12 cellular contexts compared by ENCODE assay signal in the genomic region with DNA sequence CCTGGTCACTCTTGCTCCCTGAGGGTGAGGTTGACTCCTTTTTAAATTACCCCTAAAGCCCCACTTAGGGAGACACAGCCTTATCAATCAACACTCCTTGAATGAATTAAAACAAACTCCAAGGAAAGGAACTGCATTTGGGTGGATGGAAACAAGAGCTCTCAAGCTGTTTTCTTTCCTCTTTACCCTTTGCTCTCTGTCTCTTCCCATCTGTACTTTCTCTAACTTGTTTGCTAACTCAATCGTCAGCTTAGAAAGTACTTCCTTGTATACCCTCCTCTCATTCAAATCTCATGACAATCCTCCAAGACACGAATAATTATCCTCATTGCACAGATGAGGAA. TPM values are rescaled to one million over a fixed set of nuclear protein-coding genes. Genes with fewer than 3 reads are reported as not detected.
A peak's percentile ranks its signal among the peaks of the same experiment; 100 is the strongest.
DNase-seq lines count a peak whose midpoint lies in the region; ATAC-seq and TF ChIP-seq lines count a peak whose summit lies in the region.
"Had no signal": no experiment of that assay in that cellular context is flagged by ENCODE, and none has a peak within 500 bp of the region (broad histone marks: within the 10 kb centered on the region; RNA-seq: fewer than 3 reads in every experiment).

No MANE protein-coding gene starts in this region.

- peaks cover 2% of the 10 kb centered on the region for H3K36me3 Mint-ChIP-seq in activated CD8-positive, alpha-beta memory T cell treated with anti-CD3 and anti-CD28 coated beads, Interleukin-2, amount 10 ng/mL, durations not matched to agents 7 days and 5 days
- H3K36me3 Mint-ChIP-seq in activated CD4-positive, alpha-beta memory T cell treated with anti-CD3 and anti-CD28 coated beads, Interleukin-2, amount 10 ng/mL, durations not matched to agents 7 days and 5 days (ENCODE audit: low read depth) = peaks cover 7% of the 10 kb centered on the region

- H3K9me3 ChIP-seq in right lobe of liver = no peaks in the 10 kb centered on the region
- H3K9me3 ChIP-seq in stomach = no peaks in the 10 kb centered on the region

- H3K4me1 ChIP-seq in right lobe of liver (peaks cover 0 to 42% (median 12%) of the 10 kb centered on the region in 4 donors), stomach (peaks cover 30 to 64% (median 36%) of the 10 kb centered on the region in 4 donors)

- ATAC-seq in activated CD8-positive, alpha-beta memory T cell treated with anti-CD3 and anti-CD28 coated beads, Interleukin-2, amount 10 ng/mL, durations not matched to agents 7 days and 5 days = no peak
- peak in 3 of 4 donors; percentile 0 to 25 (median 2) for ATAC-seq in right lobe of liver
- ATAC-seq in GM18505 (IDR thresholded peaks at IDR 0.05; ENCODE audit: unreplicated experiment) = no peak

- H3K4me1 Mint-ChIP-seq in activated CD8-positive, alpha-beta memory T cell treated with anti-CD3 and anti-CD28 coated beads, Interleukin-2, amount 10 ng/mL, durations not matched to agents 7 days and 5 days = peaks cover 49% of the 10 kb centered on the region
- peaks cover 54% of the 10 kb centered on the region for H3K4me1 Mint-ChIP-seq in activated CD4-positive, alpha-beta memory T cell treated with anti-CD3 and anti-CD28 coated beads, Interleukin-2, amount 10 ng/mL, durations not matched to agents 7 days and 5 days

- intact Hi-C loops in right lobe of liver (cut with DNase I) = no loop called here
- intact Hi-C loops in stomach (cut with DNase I; ENCODE audit: low total_unique reads) = no loop called here

- no peak overlapping the region for H3K4me3 Mint-ChIP-seq in activated CD8-positive, alpha-beta memory T cell treated with anti-CD3 and anti-CD28 coated beads, Interleukin-2, amount 10 ng/mL, durations not matched to agents 7 days and 5 days
- peak overlapping the region; percentile 72 for H3K4me3 Mint-ChIP-seq in activated CD4-positive, alpha-beta memory T cell treated with anti-CD3 and anti-CD28 coated beads, Interleukin-2, amount 10 ng/mL, durations not matched to agents 7 days and 5 days

- H3K27ac ChIP-seq in right lobe of liver (peak overlapping the region; percentile 56 to 87 (median 78)), stomach (peak overlapping the region; percentile 83 to 97 (median 94))

- WGBS in right lobe of liver (ENCODE audit: insufficient coverage, low coverage, low lambda C conversion rate, missing lambda C conversion rate) = 13% methylated on average over 2 of the region's 2 CpGs
- WGBS in stomach, 5 donors = 29 to 43% (median 31%) methylated on average over 2 of the region's 2 CpGs

- no peaks in the 10 kb centered on the region for H3K27me3 Mint-ChIP-seq in activated CD8-positive, alpha-beta memory T cell treated with anti-CD3 and anti-CD28 coated beads, Interleukin-2, amount 10 ng/mL, durations not matched to agents 7 days and 5 days
- no peaks in the 10 kb centered on the region for H3K27me3 Mint-ChIP-seq in activated CD4-positive, alpha-beta memory T cell treated with anti-CD3 and anti-CD28 coated beads, Interleukin-2, amount 10 ng/mL, durations not matched to agents 7 days and 5 days

- TF ChIP-seq CTCF in right lobe of liver (IDR thresholded peaks at IDR 0.05) (no peak), stomach (IDR thresholded peaks at IDR 0.05) (no peak)

- H3K27ac Mint-ChIP-seq in activated CD8-positive, alpha-beta memory T cell treated with anti-CD3 and anti-CD28 coated beads, Interleukin-2, amount 10 ng/mL, durations not matched to agents 7 days and 5 days = peak overlapping the region; percentile 33
- peak overlapping the region; percentile 94 for H3K27ac Mint-ChIP-seq in activated CD4-positive, alpha-beta memory T cell treated with anti-CD3 and anti-CD28 coated beads, Interleukin-2, amount 10 ng/mL, durations not matched to agents 7 days and 5 days

- POLR2A ChIA-PET in activated CD4-positive, alpha-beta memory T cell treated with anti-CD3 and anti-CD28 coated beads, Interleukin-2, amount 10 ng/mL, durations not matched to agents 7 days and 5 days (lab: Charles Lee) = interaction anchor here (0.6 to 7.5 kb wide), 5 partner anchors 8 to 60 kb away, joined by 3 to 80 read pairs (median 24); partner anchors contain the start of gene ZFP36L2

- H3K27me3 ChIP-seq in right lobe of liver = no peaks in the 10 kb centered on the region
- no peaks in the 10 kb centered on the region for H3K27me3 ChIP-seq in stomach

- no peak for TF ChIP-seq POLR2A in right lobe of liver (IDR thresholded peaks at IDR 0.05)
- TF ChIP-seq POLR2A in stomach (IDR thresholded peaks at IDR 0.05) = no peak
- TF ChIP-seq POLR2A in GM18505 (IDR thresholded peaks at IDR 0.05; ENCODE audit: borderline replicate concordance, extremely low read depth, insufficient read depth, insufficient read length) = no peak

- H3K4me3 ChIP-seq in right lobe of liver (no peak overlapping the region), stomach (no peak overlapping the region)

- H3K9me3 Mint-ChIP-seq in activated CD8-positive, alpha-beta memory T cell treated with anti-CD3 and anti-CD28 coated beads, Interleukin-2, amount 10 ng/mL, durations not matched to agents 7 days and 5 days (ENCODE audit: low read depth) = no peaks in the 10 kb centered on the region
- H3K9me3 Mint-ChIP-seq in activated CD4-positive, alpha-beta memory T cell treated with anti-CD3 and anti-CD28 coated beads, Interleukin-2, amount 10 ng/mL, durations not matched to agents 7 days and 5 days = no peaks in the 10 kb centered on the region

- no peak for TF ChIP-seq EP300 in stomach (IDR thresholded peaks at IDR 0.05)

- CTCF ChIA-PET in activated CD8-positive, alpha-beta memory T cell treated with anti-CD3 and anti-CD28 coated beads, Interleukin-2, amount 10 ng/mL, durations not matched to agents 7 days and 5 days (lab: Charles Lee) = interaction anchor here (2.2 to 4.5 kb wide), 4 partner anchors 11 to 60 kb away, joined by 8 to 20 read pairs (median 14); no protein-coding TSS in a partner anchor
- CTCF ChIA-PET in activated CD4-positive, alpha-beta memory T cell treated with anti-CD3 and anti-CD28 coated beads, Interleukin-2, amount 10 ng/mL, durations not matched to agents 7 days and 5 days (lab: Charles Lee) = interaction anchor here (1.3 to 3.0 kb wide), 6 partner anchors 24 to 291 kb away, joined by 3 to 15 read pairs (median 7); partner anchors contain the start of gene ZFP36L2

- DNase-seq in activated CD8-positive, alpha-beta memory T cell treated with anti-CD3 and anti-CD28 coated beads, Interleukin-2, amount 10 ng/mL, durations not matched to agents 7 days and 5 days = no peak
- no peak for DNase-seq in activated CD8-positive, alpha-beta memory T cell treated with anti-CD3 and anti-CD28 coated beads, Interleukin-2, amount 50 U/mL, for 4 hours
- no peak for DNase-seq in activated CD4-positive, alpha-beta memory T cell treated with anti-CD3 and anti-CD28 coated beads, Interleukin-2, amount 10 ng/mL, durations not matched to agents 7 days and 5 days
- DNase-seq in right lobe of liver = no peak
- no peak for DNase-seq in stomach
- DNase-seq in MV-4-11 (lab: John Stamatoyannopoulos, UW) = no peak
- no peak for DNase-seq in Kasumi-1 (lab: John Stamatoyannopoulos, UW)
- DNase-seq: NCI-H2081 treated with DMSO at 0.1 percent for 48 hours; occipital lobe; stimulated activated naive CD4-positive, alpha-beta T cell; T1000 had no signal

- no peaks in the 10 kb centered on the region for H3K36me3 ChIP-seq in right lobe of liver
- no peaks in the 10 kb centered on the region for H3K36me3 ChIP-seq in stomach

RNA-seq across cellular contexts. Expression of gene ZFP36L2, which starts 32.8 kb away (rescaled TPM):
- 100 to 1,000 TPM; 118 to 158 TPM for total RNA-seq in activated CD8-positive, alpha-beta memory T cell treated with anti-CD3 and anti-CD28 coated beads, Interleukin-2, amount 10 ng/mL, durations not matched to agents 7 days and 5 days
- 100 to 1,000 TPM; 276 to 278 TPM for total RNA-seq in activated CD4-positive, alpha-beta memory T cell treated with anti-CD3 and anti-CD28 coated beads, Interleukin-2, amount 10 ng/mL, durations not matched to agents 7 days and 5 days
- 10 to 100 TPM; 20.8 to 50.0 (median 33.6) TPM for total RNA-seq in right lobe of liver
- total RNA-seq in stomach = 100 to 1,000 TPM in 3 of 5 donors, 10 to 100 TPM in 2; 49.1 to 189 (median 109) TPM
- 10 to 100 TPM; 43.7 to 89.2 (median 44.0) TPM for polyA plus RNA-seq in stomach

Comparison
In these comparisons a context has a peak if more than half of its experiments do, and no peak if none do; other contexts are left out.
1. ATAC-seq: peak in right lobe of liver (3 of 4); none in activated CD8-positive, alpha-beta memory T cell treated with anti-CD3 and anti-CD28 coated beads, Interleukin-2, amount 10 ng/mL, durations not matched to agents 7 days and 5 days (single experiment) and GM18505 (single experiment).